ENCODE assay signal across 14 cellular contexts in genomic region chr5:130549884-130550552, GRCh38.
DNase-seq lines count a peak whose midpoint lies in the region; ATAC-seq, FAIRE-seq and TF ChIP-seq lines count a peak whose summit lies in the region.
"Had no signal": no experiment of that assay in that cellular context is flagged by ENCODE, and none has a peak within 500 bp of the region (broad histone marks: within the 10 kb centered on the region; RNA-seq: fewer than 3 reads in every experiment).

No MANE protein-coding gene starts in this region.

- no peak for ATAC-seq in HepG2
- no peak for ATAC-seq in right lobe of liver
- ATAC-seq in SK-N-SH treated with all-trans-retinoic acid at 6 μM for 48 hours: peak; percentile 88
- no peak for ATAC-seq in lower lobe of right lung
- ATAC-seq in GM18505 (IDR thresholded peaks at IDR 0.05; ENCODE audit: unreplicated experiment): no peak
- no peak for ATAC-seq in HG02938 (IDR thresholded peaks at IDR 0.05; ENCODE audit: unreplicated experiment)
- ATAC-seq: stimulated activated effector memory CD8-positive, alpha-beta T cell treated with anti-CD3 and anti-CD28 coated beads, Interleukin-12 subunit alpha, Interleukin-12 subunit beta, amount 100 ng/mL, for 72 hours had no signal

- in situ Hi-C loops in HepG2 (cut with HindIII; ENCODE audit: extremely low pct_ligation_motif_present, low pct_unique_long_range_greater_than_20kb): no loop called here

- 28% methylated on average over 5 of the region's 5 CpGs for WGBS in HepG2 (ENCODE audit: low lambda C conversion rate)
- 60% methylated on average over 5 of the region's 5 CpGs for WGBS in right lobe of liver (ENCODE audit: insufficient coverage, low coverage, low lambda C conversion rate, missing lambda C conversion rate)

- no peak overlapping the region for H3K27ac ChIP-seq in HepG2 (ENCODE audit: extremely low read length, insufficient read depth, low read length)
- no peak overlapping the region for H3K27ac ChIP-seq in right lobe of liver
- H3K27ac ChIP-seq in lower lobe of right lung: no peak overlapping the region
- H3K27ac ChIP-seq: SK-N-MC had no signal

- H3K4me1 Mint-ChIP-seq in activated CD4-positive, alpha-beta memory T cell treated with anti-CD3 and anti-CD28 coated beads for 36 hours (ENCODE audit: low read depth): no peaks in the 10 kb centered on the region
- H3K4me1 Mint-ChIP-seq: B cell; stimulated activated effector memory CD8-positive, alpha-beta T cell treated with anti-CD3 and anti-CD28 coated beads, Interleukin-12 subunit alpha, Interleukin-12 subunit beta, amount 100 ng/mL, for 72 hours had no signal

- intact Hi-C loops in HepG2 (cut with micrococcal nuclease; ENCODE audit: unreplicated experiment): no loop called here
- intact Hi-C loops in right lobe of liver (cut with DNase I): no loop called here
- intact Hi-C loops in lower lobe of right lung (cut with DNase I): no loop called here
- intact Hi-C loops in activated CD4-positive, alpha-beta memory T cell treated with anti-CD3 and anti-CD28 coated beads for 36 hours (cut with micrococcal nuclease): no loop called here

- no peak overlapping the region for H2AFZ ChIP-seq in HepG2 (ENCODE audit: low read length)

- no peaks in the 10 kb centered on the region for H3K79me2 ChIP-seq in HepG2 (ENCODE audit: insufficient read depth, low read length)

- TF ChIP-seq POLR2A in HepG2 (IDR thresholded peaks at IDR 0.05; ENCODE audit: insufficient read depth in 1 of 2, low read depth in 2 of 2, low read length in 2 of 2) (no peak), right lobe of liver (IDR thresholded peaks at IDR 0.05) (no peak), GM18505 (IDR thresholded peaks at IDR 0.05; ENCODE audit: borderline replicate concordance, extremely low read depth, insufficient read depth, insufficient read length) (no peak)

- H3K4me3 ChIP-seq in HepG2 (replicated peaks in 1 of 3; ENCODE audit: insufficient read depth in 1 of 3, low read depth in 2 of 3, low read length in 3 of 3) (no peak overlapping the region), right lobe of liver (no peak overlapping the region), fibroblast of pulmonary artery (replicated peaks; ENCODE audit: low read depth, low read length) (peak overlapping the region; percentile 20), lower lobe of right lung (no peak overlapping the region)
- H3K4me3 ChIP-seq: SK-N-MC had no signal

- H3K27me3 Mint-ChIP-seq in activated CD4-positive, alpha-beta memory T cell treated with anti-CD3 and anti-CD28 coated beads for 36 hours: peaks cover 7% of the 10 kb centered on the region
- H3K27me3 Mint-ChIP-seq: B cell had no signal

- DNase-seq in HepG2 (ENCODE audit: low spot score) (peak; percentile 3), right lobe of liver (no peak), fibroblast of pulmonary artery (ENCODE audit: low read depth) (peak; percentile 86), lower lobe of right lung (no peak)
- DNase-seq in activated CD4-positive, alpha-beta memory T cell treated with anti-CD3 and anti-CD28 coated beads for 36 hours: no peak
- DNase-seq: caudate nucleus; NCI-H187; stimulated activated CD4-positive, alpha-beta T cell treated with anti-CD3 and anti-CD28 coated beads, Interleukin-15, amount 100 ng/mL, for 24 hours had no signal

- no peak for TF ChIP-seq EP300 in HepG2 (IDR thresholded peaks at IDR 0.05; ENCODE audit: low read depth in 2 of 2, low read length in 2 of 2)
- TF ChIP-seq EP300 in HepG2 (CRISPR knock-in tag; IDR thresholded peaks at IDR 0.05; ENCODE audit: borderline replicate concordance): no peak

- CTCF ChIA-PET in HepG2 (lab: Yijun Ruan, JAX; ENCODE audit: low intra/inter-chr PET ratio, low total read pairs): no interaction called here
- CTCF ChIA-PET in activated CD4-positive, alpha-beta memory T cell treated with anti-CD3 and anti-CD28 coated beads for 36 hours (lab: Charles Lee): no interaction called here

- H4K20me1 ChIP-seq in HepG2 (ENCODE audit: insufficient read depth, low read length): no peaks in the 10 kb centered on the region

- no peaks in the 10 kb centered on the region for H3K36me3 Mint-ChIP-seq in activated CD4-positive, alpha-beta memory T cell treated with anti-CD3 and anti-CD28 coated beads for 36 hours
- H3K36me3 Mint-ChIP-seq: stimulated activated effector memory CD8-positive, alpha-beta T cell treated with anti-CD3 and anti-CD28 coated beads, Interleukin-12 subunit alpha, Interleukin-12 subunit beta, amount 100 ng/mL, for 72 hours had no signal

- no peak overlapping the region for H3K4me3 Mint-ChIP-seq in activated CD4-positive, alpha-beta memory T cell treated with anti-CD3 and anti-CD28 coated beads for 36 hours
- H3K4me3 Mint-ChIP-seq: B cell; stimulated activated effector memory CD8-positive, alpha-beta T cell treated with anti-CD3 and anti-CD28 coated beads, Interleukin-12 subunit alpha, Interleukin-12 subunit beta, amount 100 ng/mL, for 72 hours had no signal

- no peak overlapping the region for H3K4me2 ChIP-seq in HepG2 (ENCODE audit: low read depth, low read length)

- TF ChIP-seq RAD21 in HepG2 (CRISPR knock-in tag; IDR thresholded peaks at IDR 0.05): no peak

- TF ChIP-seq CTCF in HepG2 (CRISPR knock-in tag; IDR thresholded peaks at IDR 0.05) (no peak), right lobe of liver (IDR thresholded peaks at IDR 0.05) (no peak), fibroblast of pulmonary artery (IDR thresholded peaks at IDR 0.05; ENCODE audit: low read length, missing control alignments) (no peak), lower lobe of right lung (IDR thresholded peaks at IDR 0.05) (no peak)

- no peaks in the 10 kb centered on the region for H3K36me3 ChIP-seq in HepG2 (replicated peaks in 1 of 2; ENCODE audit: control insufficient read depth in 1 of 2, insufficient read depth in 2 of 2, low read length in 2 of 2)
- no peaks in the 10 kb centered on the region for H3K36me3 ChIP-seq in right lobe of liver
- no peaks in the 10 kb centered on the region for H3K36me3 ChIP-seq in lower lobe of right lung

- no TSS peak for BruUV-seq in HepG2 (replicated peaks; lab: Mats Ljungman, UMichigan)

- H3K27me3 ChIP-seq in HepG2 (ENCODE audit: control insufficient read depth in 1 of 2, insufficient read depth in 2 of 2, low read length in 2 of 2) (no peaks in the 10 kb centered on the region; a peak in 1 of 5 replicates), right lobe of liver (no peaks in the 10 kb centered on the region), lower lobe of right lung (ENCODE audit: low read depth) (no peaks in the 10 kb centered on the region)

- H3K9ac ChIP-seq in HepG2 (ENCODE audit: insufficient read depth, low read depth, low read length): no peak overlapping the region

- H3K9me3 Mint-ChIP-seq in activated CD4-positive, alpha-beta memory T cell treated with anti-CD3 and anti-CD28 coated beads for 36 hours: no peaks in the 10 kb centered on the region

- H3K9me3 ChIP-seq in HepG2 (ENCODE audit: low read length) (0 out of 2 replicates have a peak, but pooled peaks cover 8% of the 10 kb centered on the region), right lobe of liver (no peaks in the 10 kb centered on the region), lower lobe of right lung (no peaks in the 10 kb centered on the region)

- H3K27ac Mint-ChIP-seq in activated CD4-positive, alpha-beta memory T cell treated with anti-CD3 and anti-CD28 coated beads for 36 hours: no peak overlapping the region
- H3K27ac Mint-ChIP-seq: B cell; stimulated activated effector memory CD8-positive, alpha-beta T cell treated with anti-CD3 and anti-CD28 coated beads, Interleukin-12 subunit alpha, Interleukin-12 subunit beta, amount 100 ng/mL, for 72 hours had no signal

- no peaks in the 10 kb centered on the region for H3K4me1 ChIP-seq in HepG2 (ENCODE audit: insufficient read depth, low read length)
- no peaks in the 10 kb centered on the region for H3K4me1 ChIP-seq in right lobe of liver
- no peaks in the 10 kb centered on the region for H3K4me1 ChIP-seq in lower lobe of right lung

- FAIRE-seq in HepG2 (lab: Jason Lieb, UNC): no peak

- POLR2A ChIA-PET in HepG2 (lab: Yijun Ruan, JAX): no interaction called here
- POLR2A ChIA-PET in activated CD4-positive, alpha-beta memory T cell treated with anti-CD3 and anti-CD28 coated beads for 36 hours (lab: Charles Lee): no interaction called here

TF ChIP-seq in HepG2, 621 proteins besides CTCF, POLR2A, EP300 and RAD21:
- peak; percentile 53 for TF ChIP-seq FOSL2 (CRISPR knock-in tag; IDR thresholded peaks at IDR 0.05)
- no peak for TF ChIP-seq ZNF598 (CRISPR knock-in tag; IDR thresholded peaks at IDR 0.05; ENCODE audit: borderline replicate concordance)

TF ChIP-seq in SK-N-SH treated with all-trans-retinoic acid at 6 μM for 48 hours, 23 proteins besides CTCF, POLR2A, EP300 and RAD21:
- TF ChIP-seq GLIS3 (CRISPR knock-in tag; IDR thresholded peaks at IDR 0.05) (no peak), TOX (CRISPR knock-in tag; IDR thresholded peaks at IDR 0.05; ENCODE audit: borderline replicate concordance) (peak; percentile 50; the same call in 1 of the 2 replicates), OSR1 (CRISPR knock-in tag; IDR thresholded peaks at IDR 0.05) (no peak)

Comparison
In these comparisons a context has a peak if more than half of its experiments do, and no peak if none do; other contexts are left out.
1. DNase-seq: peak in HepG2 (single experiment) and fibroblast of pulmonary artery (single experiment); none in right lobe of liver (0 of 3), lower lobe of right lung (single experiment) and activated CD4-positive, alpha-beta memory T cell treated with anti-CD3 and anti-CD28 coated beads for 36 hours (single experiment).